In the genomic region with DNA sequence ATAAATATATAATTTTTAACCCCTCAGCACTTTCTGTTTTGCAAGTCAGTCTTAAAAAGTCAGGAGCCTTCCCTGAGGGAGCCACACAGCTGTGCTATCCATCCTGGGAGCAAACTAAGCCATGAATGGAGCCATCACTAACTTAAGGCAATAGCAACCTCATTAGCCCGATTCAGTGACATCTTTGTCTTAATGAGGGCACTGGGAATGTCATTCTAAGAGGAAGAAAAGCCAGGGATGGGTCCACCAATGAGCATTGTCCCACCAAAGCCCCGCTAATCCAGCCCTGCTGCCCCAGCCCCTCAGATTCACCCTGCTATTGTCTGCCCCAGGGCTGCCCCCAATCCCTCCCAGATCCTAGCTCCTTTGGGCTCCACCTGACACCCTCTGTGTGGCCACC, we compare ENCODE assay signal across 1 cellular context.
TF ChIP-seq lines count a peak whose summit lies in the region.

No MANE protein-coding gene starts in this region.

TF ChIP-seq in H1, 55 proteins besides CTCF, POLR2A, EP300 and RAD21:
- no peak for TF ChIP-seq SAP30 (IDR thresholded peaks at IDR 0.05; ENCODE audit: insufficient read depth, insufficient replicate concordance, low read length)
- TF ChIP-seq NANOG (IDR thresholded peaks at IDR 0.05; ENCODE audit: insufficient read depth, low read depth, low read length, poor library complexity, severe bottlenecking): no peak
- no peak for TF ChIP-seq KDM5A (IDR thresholded peaks at IDR 0.05; ENCODE audit: low read length)
- no peak for TF ChIP-seq HDAC2 (IDR thresholded peaks at IDR 0.05; ENCODE audit: borderline replicate concordance in 1 of 2, low read depth in 2 of 2, low read length in 2 of 2)
- TF ChIP-seq, protein P1, sequence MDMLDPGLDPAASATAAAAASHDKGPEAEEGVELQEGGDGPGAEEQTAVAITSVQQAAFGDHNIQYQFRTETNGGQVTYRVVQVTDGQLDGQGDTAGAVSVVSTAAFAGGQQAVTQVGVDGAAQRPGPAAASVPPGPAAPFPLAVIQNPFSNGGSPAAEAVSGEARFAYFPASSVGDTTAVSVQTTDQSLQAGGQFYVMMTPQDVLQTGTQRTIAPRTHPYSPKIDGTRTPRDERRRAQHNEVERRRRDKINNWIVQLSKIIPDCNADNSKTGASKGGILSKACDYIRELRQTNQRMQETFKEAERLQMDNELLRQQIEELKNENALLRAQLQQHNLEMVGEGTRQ (IDR thresholded peaks at IDR 0.05; ENCODE audit: low read length): no peak
- no peak for TF ChIP-seq RBBP5 (IDR thresholded peaks at IDR 0.05; ENCODE audit: borderline replicate concordance, low read depth, low read length)
- TF ChIP-seq NRF1 (IDR thresholded peaks at IDR 0.05; ENCODE audit: low read depth, low read length): no peak
- TF ChIP-seq SIN3A (conservative IDR thresholded peaks at IDR 0.05 in 1 of 2, IDR thresholded peaks at IDR 0.05 in 1 of 2; ENCODE audit: low read depth in 1 of 2, low read length in 2 of 2): no peak
- no peak for TF ChIP-seq RXRA (IDR thresholded peaks at IDR 0.05; ENCODE audit: insufficient read depth, low read depth, low read length)
- no peak for TF ChIP-seq POU5F1 (IDR thresholded peaks at IDR 0.05; ENCODE audit: low read depth, low read length)
- no peak for TF ChIP-seq JUN (IDR thresholded peaks at IDR 0.05; ENCODE audit: low read depth, low read length)
- TF ChIP-seq CBX5 (IDR thresholded peaks at IDR 0.05; ENCODE audit: low read depth, low read length): no peak
- TF ChIP-seq FOSL1 (IDR thresholded peaks at IDR 0.05; ENCODE audit: insufficient read depth, low read depth, low read length): no peak
- TF ChIP-seq SP2 (IDR thresholded peaks at IDR 0.05; ENCODE audit: low read length): no peak
- TF ChIP-seq, protein P2, sequence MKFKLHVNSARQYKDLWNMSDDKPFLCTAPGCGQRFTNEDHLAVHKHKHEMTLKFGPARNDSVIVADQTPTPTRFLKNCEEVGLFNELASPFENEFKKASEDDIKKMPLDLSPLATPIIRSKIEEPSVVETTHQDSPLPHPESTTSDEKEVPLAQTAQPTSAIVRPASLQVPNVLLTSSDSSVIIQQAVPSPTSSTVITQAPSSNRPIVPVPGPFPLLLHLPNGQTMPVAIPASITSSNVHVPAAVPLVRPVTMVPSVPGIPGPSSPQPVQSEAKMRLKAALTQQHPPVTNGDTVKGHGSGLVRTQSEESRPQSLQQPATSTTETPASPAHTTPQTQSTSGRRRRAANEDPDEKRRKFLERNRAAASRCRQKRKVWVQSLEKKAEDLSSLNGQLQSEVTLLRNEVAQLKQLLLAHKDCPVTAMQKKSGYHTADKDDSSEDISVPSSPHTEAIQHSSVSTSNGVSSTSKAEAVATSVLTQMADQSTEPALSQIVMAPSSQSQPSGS (IDR thresholded peaks at IDR 0.05; ENCODE audit: low read length): no peak
- TF ChIP-seq CBX8 (IDR thresholded peaks at IDR 0.05; ENCODE audit: borderline replicate concordance, low read depth, low read length): no peak
- TF ChIP-seq ZNF274 (IDR thresholded peaks at IDR 0.05; ENCODE audit: borderline replicate concordance, extremely low read depth, low read length): no peak
